Comparison of ENCODE assay signal across 14 cellular contexts in the genomic region with DNA sequence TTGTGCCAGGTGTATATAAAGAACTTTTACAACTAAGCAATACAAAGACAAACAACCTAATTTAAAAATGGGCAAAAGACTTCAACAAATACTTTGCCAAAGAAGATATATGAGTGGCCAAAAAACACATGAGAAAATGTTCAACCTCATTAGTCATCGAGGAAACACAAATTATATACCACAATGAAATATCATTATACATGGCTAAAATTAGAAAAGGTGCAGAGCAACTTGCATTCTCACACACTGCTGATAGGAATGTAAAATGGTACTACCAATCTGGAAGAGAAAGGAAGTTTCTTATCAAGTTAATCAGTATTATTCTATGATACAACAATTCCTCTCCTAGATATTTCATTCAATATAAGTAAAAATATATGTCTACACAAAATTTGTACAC.
"Had no signal": no experiment of that assay in that cellular context is flagged by ENCODE, and none has a peak within 500 bp of the region (broad histone marks: within the 10 kb centered on the region; RNA-seq: fewer than 3 reads in every experiment).

No MANE protein-coding gene starts in this region.

- H3K4me3 ChIP-seq: adrenal gland, body of pancreas, hepatocyte, neural progenitor cell, pancreas, thoracic aorta had no signal

- H3K79me2 ChIP-seq: hepatocyte had no signal

- ATAC-seq: activated T-helper 17 cell treated with anti-CD3 and anti-CD28 coated beads, Interleukin-2, amount 50 U/mL, for 72 hours; body of pancreas; pancreas; stimulated activated naive CD8-positive, alpha-beta T cell treated with anti-CD3 and anti-CD28 coated beads, Interleukin-15, amount 100 ng/mL, for 72 hours had no signal

- H3K4me2 ChIP-seq: hepatocyte, neural progenitor cell had no signal

- H2AFZ ChIP-seq: hepatocyte, neural progenitor cell had no signal

- H3K9ac ChIP-seq: neural progenitor cell had no signal

- H3K4me1 ChIP-seq: adrenal gland, body of pancreas, neural progenitor cell, pancreas had no signal

- H3K9me3 ChIP-seq: adrenal gland, body of pancreas, pancreas, thoracic aorta had no signal

- H3K27me3 ChIP-seq: adrenal gland, body of pancreas, hepatocyte, neural progenitor cell, pancreas had no signal

- H3K36me3 ChIP-seq: adrenal gland, neural progenitor cell, pancreas, thoracic aorta had no signal

- DNase-seq: activated CD4-positive, alpha-beta T cell treated with anti-CD3 and anti-CD28 coated beads, Interleukin-2, amount 50 U/mL, for 1 hour; activated naive CD4-positive, alpha-beta T cell treated with anti-CD3 and anti-CD28 coated beads, Interleukin-2, amount 10 ng/mL, durations not matched to agents 7 days and 5 days; activated T-cell treated with anti-CD3 and anti-CD28 coated beads for 4 hours; adrenal gland; body of pancreas; kidney glomerular epithelial cell; midbrain; pancreas; stimulated activated CD4-positive, alpha-beta T cell treated with anti-CD3 and anti-CD28 coated beads, Interleukin-4, amount 100 ng/mL, for 4 hours; stimulated activated naive CD8-positive, alpha-beta T cell treated with anti-CD3 and anti-CD28 coated beads, Interleukin-15, amount 100 ng/mL, for 72 hours had no signal

- H3K27ac ChIP-seq: adrenal gland, body of pancreas, hepatocyte, neural progenitor cell, pancreas, thoracic aorta had no signal
